In genomic region chr17:72833113-72833512, GRCh38 we compare ENCODE assay signal across 8 cellular contexts.
"Had no signal": no experiment of that assay in that cellular context is flagged by ENCODE, and none has a peak within 500 bp of the region (broad histone marks: within the 10 kb centered on the region; RNA-seq: fewer than 3 reads in every experiment).

No MANE protein-coding gene starts in this region.

- DNase-seq: GM23248, GOT3, H7, HFFc6, IMR-90 had no signal

- H3K4me3 ChIP-seq: GM23248, HAP-1, K562 had no signal

- H3K27ac Mint-ChIP-seq: HFFc6 had no signal

- H3K9me3 ChIP-seq: HAP-1 had no signal

- H2AFZ ChIP-seq: GM23248 had no signal

- H3K9me3 Mint-ChIP-seq: HFFc6 had no signal

- H3K9ac ChIP-seq: GM23248 had no signal

- H3K36me3 ChIP-seq: HAP-1 had no signal

- ATAC-seq: HCT116, K562 had no signal

- H3K4me1 ChIP-seq: HAP-1 had no signal

- H3K27ac ChIP-seq: GM23248 had no signal

- H3K4me3 Mint-ChIP-seq: HFFc6 had no signal
